In the genomic region with DNA sequence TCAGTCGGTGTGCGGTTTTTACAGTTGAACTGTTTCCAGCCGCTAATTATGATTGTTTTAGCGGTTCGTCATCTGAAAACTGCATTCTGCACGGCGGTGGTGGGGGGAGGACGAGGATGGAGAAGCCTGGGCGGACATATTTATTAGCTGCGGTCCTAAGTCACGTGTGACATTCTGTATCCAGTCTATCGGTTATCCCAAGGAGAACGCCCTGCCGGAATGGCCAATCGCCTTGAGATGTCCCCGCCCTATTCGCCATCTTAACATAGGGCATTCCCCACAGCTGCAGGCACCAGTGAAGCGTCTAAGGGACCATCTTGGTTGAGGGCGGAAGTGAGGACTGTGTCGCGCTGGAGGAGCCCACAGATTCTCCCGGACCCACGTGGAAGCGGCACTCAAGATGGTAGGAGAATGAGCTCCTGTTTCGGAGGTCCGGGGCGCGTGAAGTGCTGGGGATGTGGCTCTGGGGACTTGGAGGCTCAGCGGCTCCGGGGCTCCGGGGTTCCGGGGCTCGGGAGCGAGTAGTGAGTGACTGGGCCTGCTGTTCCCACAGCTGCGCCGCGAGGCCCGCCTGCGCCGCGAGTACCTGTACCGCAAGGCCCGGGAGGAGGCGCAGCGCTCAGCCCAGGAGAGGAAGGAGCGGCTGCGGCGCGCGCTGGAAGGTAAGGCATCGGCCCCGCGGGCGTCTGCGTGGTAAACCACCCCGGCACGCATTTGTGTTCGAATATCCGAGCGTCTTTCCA, we compare ENCODE assay signal across 1 cellular context.
TF ChIP-seq lines count a peak whose summit lies in the region.

A gene with protein sequence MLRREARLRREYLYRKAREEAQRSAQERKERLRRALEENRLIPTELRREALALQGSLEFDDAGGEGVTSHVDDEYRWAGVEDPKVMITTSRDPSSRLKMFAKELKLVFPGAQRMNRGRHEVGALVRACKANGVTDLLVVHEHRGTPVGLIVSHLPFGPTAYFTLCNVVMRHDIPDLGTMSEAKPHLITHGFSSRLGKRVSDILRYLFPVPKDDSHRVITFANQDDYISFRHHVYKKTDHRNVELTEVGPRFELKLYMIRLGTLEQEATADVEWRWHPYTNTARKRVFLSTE (plus strand): TSS at position 365 of the 743 bp plus-strand sequence. CDS start 36 bp downstream, at position 401.

TF ChIP-seq in HEK293, 187 proteins besides CTCF, POLR2A, EP300 and RAD21 (continued from another document and continues in another):
- no peak for TF ChIP-seq ZNF645 (tag by site-specific recombination; IDR thresholded peaks at IDR 0.05)
- TF ChIP-seq, protein P1, sequence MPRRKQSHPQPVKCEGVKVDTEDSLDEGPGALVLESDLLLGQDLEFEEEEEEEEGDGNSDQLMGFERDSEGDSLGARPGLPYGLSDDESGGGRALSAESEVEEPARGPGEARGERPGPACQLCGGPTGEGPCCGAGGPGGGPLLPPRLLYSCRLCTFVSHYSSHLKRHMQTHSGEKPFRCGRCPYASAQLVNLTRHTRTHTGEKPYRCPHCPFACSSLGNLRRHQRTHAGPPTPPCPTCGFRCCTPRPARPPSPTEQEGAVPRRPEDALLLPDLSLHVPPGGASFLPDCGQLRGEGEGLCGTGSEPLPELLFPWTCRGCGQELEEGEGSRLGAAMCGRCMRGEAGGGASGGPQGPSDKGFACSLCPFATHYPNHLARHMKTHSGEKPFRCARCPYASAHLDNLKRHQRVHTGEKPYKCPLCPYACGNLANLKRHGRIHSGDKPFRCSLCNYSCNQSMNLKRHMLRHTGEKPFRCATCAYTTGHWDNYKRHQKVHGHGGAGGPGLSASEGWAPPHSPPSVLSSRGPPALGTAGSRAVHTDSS (tag by site-specific recombination; IDR thresholded peaks at IDR 0.05) = 0 out of 2 replicates have a peak, but pooled peaks have one; percentile 8
- peak; percentile 99 for TF ChIP-seq ZBTB20 (tag by site-specific recombination; IDR thresholded peaks at IDR 0.05)
- TF ChIP-seq SALL2 (tag by site-specific recombination; IDR thresholded peaks at IDR 0.05; ENCODE audit: borderline replicate concordance) = no peak
- TF ChIP-seq, protein P2, sequence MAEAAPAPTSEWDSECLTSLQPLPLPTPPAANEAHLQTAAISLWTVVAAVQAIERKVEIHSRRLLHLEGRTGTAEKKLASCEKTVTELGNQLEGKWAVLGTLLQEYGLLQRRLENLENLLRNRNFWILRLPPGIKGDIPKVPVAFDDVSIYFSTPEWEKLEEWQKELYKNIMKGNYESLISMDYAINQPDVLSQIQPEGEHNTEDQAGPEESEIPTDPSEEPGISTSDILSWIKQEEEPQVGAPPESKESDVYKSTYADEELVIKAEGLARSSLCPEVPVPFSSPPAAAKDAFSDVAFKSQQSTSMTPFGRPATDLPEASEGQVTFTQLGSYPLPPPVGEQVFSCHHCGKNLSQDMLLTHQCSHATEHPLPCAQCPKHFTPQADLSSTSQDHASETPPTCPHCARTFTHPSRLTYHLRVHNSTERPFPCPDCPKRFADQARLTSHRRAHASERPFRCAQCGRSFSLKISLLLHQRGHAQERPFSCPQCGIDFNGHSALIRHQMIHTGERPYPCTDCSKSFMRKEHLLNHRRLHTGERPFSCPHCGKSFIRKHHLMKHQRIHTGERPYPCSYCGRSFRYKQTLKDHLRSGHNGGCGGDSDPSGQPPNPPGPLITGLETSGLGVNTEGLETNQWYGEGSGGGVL (tag by site-specific recombination; IDR thresholded peaks at IDR 0.05) = no peak
- no peak for TF ChIP-seq INSM2 (tag by site-specific recombination; IDR thresholded peaks at IDR 0.05)
- no peak for TF ChIP-seq ZNF626 (tag by site-specific recombination; IDR thresholded peaks at IDR 0.05)
- TF ChIP-seq, protein P3, sequence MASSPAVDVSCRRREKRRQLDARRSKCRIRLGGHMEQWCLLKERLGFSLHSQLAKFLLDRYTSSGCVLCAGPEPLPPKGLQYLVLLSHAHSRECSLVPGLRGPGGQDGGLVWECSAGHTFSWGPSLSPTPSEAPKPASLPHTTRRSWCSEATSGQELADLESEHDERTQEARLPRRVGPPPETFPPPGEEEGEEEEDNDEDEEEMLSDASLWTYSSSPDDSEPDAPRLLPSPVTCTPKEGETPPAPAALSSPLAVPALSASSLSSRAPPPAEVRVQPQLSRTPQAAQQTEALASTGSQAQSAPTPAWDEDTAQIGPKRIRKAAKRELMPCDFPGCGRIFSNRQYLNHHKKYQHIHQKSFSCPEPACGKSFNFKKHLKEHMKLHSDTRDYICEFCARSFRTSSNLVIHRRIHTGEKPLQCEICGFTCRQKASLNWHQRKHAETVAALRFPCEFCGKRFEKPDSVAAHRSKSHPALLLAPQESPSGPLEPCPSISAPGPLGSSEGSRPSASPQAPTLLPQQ (tag by site-specific recombination; IDR thresholded peaks at IDR 0.05) = peak; percentile 39; the same call in 1 of the 2 replicates
- TF ChIP-seq ZNF366 (tag by site-specific recombination; conservative IDR thresholded peaks at IDR 0.05) = no peak
- TF ChIP-seq ZNF292 (tag by site-specific recombination; IDR thresholded peaks at IDR 0.05; ENCODE audit: borderline replicate concordance, low read depth) = no peak
- TF ChIP-seq GLI2 (tag by site-specific recombination; IDR thresholded peaks at IDR 0.05; ENCODE audit: borderline replicate concordance, low read depth) = no peak
- peak; percentile 42 for TF ChIP-seq ZBTB8A (tag by site-specific recombination; IDR thresholded peaks at IDR 0.05)
- peak; percentile 96 for TF ChIP-seq ZNF394 (tag by site-specific recombination; IDR thresholded peaks at IDR 0.05; ENCODE audit: borderline replicate concordance)
- peak; percentile 63 for TF ChIP-seq SP2 (tag by site-specific recombination; IDR thresholded peaks at IDR 0.05)
- TF ChIP-seq ZSCAN30 (tag by site-specific recombination; IDR thresholded peaks at IDR 0.05) = peak; percentile 70
- TF ChIP-seq ZNF544 (tag by site-specific recombination; IDR thresholded peaks at IDR 0.05) = no peak
- TF ChIP-seq ZBTB17 (tag by site-specific recombination; IDR thresholded peaks at IDR 0.05) = peak; percentile 97
- TF ChIP-seq ZNF677 (tag by site-specific recombination; IDR thresholded peaks at IDR 0.05) = no peak
- no peak for TF ChIP-seq FEZF1 (tag by site-specific recombination; IDR thresholded peaks at IDR 0.05)
- TF ChIP-seq ZNF155 (tag by site-specific recombination; IDR thresholded peaks at IDR 0.05) = no peak
- no peak for TF ChIP-seq ZSCAN23 (tag by site-specific recombination; IDR thresholded peaks at IDR 0.05)
- no peak for TF ChIP-seq ZNF707 (tag by site-specific recombination; IDR thresholded peaks at IDR 0.05)
- TF ChIP-seq ZNF768 (tag by site-specific recombination; IDR thresholded peaks at IDR 0.05) = no peak
- TF ChIP-seq, protein P4, sequence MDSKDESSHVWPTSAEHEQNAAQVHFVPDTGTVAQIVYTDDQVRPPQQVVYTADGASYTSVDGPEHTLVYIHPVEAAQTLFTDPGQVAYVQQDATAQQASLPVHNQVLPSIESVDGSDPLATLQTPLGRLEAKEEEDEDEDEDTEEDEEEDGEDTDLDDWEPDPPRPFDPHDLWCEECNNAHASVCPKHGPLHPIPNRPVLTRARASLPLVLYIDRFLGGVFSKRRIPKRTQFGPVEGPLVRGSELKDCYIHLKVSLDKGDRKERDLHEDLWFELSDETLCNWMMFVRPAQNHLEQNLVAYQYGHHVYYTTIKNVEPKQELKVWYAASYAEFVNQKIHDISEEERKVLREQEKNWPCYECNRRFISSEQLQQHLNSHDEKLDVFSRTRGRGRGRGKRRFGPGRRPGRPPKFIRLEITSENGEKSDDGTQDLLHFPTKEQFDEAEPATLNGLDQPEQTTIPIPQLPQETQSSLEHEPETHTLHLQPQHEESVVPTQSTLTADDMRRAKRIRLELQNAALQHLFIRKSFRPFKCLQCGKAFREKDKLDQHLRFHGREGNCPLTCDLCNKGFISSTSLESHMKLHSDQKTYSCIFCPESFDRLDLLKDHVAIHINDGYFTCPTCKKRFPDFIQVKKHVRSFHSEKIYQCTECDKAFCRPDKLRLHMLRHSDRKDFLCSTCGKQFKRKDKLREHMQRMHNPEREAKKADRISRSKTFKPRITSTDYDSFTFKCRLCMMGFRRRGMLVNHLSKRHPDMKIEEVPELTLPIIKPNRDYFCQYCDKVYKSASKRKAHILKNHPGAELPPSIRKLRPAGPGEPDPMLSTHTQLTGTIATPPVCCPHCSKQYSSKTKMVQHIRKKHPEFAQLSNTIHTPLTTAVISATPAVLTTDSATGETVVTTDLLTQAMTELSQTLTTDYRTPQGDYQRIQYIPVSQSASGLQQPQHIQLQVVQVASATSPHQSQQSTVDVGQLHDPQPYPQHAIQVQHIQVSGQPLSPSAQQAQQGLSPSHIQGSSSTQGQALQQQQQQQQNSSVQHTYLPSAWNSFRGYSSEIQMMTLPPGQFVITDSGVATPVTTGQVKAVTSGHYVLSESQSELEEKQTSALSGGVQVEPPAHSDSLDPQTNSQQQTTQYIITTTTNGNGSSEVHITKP (tag by site-specific recombination; IDR thresholded peaks at IDR 0.05) = 0 out of 2 replicates have a peak, but pooled peaks have one; percentile 26
- TF ChIP-seq, protein P5, sequence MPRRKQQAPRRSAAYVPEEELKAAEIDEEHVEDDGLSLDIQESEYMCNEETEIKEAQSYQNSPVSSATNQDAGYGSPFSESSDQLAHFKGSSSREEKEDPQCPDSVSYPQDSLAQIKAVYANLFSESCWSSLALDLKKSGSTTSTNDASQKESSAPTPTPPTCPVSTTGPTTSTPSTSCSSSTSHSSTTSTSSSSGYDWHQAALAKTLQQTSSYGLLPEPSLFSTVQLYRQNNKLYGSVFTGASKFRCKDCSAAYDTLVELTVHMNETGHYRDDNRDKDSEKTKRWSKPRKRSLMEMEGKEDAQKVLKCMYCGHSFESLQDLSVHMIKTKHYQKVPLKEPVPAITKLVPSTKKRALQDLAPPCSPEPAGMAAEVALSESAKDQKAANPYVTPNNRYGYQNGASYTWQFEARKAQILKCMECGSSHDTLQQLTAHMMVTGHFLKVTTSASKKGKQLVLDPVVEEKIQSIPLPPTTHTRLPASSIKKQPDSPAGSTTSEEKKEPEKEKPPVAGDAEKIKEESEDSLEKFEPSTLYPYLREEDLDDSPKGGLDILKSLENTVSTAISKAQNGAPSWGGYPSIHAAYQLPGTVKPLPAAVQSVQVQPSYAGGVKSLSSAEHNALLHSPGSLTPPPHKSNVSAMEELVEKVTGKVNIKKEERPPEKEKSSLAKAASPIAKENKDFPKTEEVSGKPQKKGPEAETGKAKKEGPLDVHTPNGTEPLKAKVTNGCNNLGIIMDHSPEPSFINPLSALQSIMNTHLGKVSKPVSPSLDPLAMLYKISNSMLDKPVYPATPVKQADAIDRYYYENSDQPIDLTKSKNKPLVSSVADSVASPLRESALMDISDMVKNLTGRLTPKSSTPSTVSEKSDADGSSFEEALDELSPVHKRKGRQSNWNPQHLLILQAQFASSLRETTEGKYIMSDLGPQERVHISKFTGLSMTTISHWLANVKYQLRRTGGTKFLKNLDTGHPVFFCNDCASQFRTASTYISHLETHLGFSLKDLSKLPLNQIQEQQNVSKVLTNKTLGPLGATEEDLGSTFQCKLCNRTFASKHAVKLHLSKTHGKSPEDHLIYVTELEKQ (tag by site-specific recombination; IDR thresholded peaks at IDR 0.05; ENCODE audit: borderline replicate concordance) = no peak
- TF ChIP-seq ZNF266 (tag by site-specific recombination; IDR thresholded peaks at IDR 0.05; ENCODE audit: low read depth) = no peak
- no peak for TF ChIP-seq BCL11A (tag by site-specific recombination; IDR thresholded peaks at IDR 0.05; ENCODE audit: low read depth)
- TF ChIP-seq, protein P6, sequence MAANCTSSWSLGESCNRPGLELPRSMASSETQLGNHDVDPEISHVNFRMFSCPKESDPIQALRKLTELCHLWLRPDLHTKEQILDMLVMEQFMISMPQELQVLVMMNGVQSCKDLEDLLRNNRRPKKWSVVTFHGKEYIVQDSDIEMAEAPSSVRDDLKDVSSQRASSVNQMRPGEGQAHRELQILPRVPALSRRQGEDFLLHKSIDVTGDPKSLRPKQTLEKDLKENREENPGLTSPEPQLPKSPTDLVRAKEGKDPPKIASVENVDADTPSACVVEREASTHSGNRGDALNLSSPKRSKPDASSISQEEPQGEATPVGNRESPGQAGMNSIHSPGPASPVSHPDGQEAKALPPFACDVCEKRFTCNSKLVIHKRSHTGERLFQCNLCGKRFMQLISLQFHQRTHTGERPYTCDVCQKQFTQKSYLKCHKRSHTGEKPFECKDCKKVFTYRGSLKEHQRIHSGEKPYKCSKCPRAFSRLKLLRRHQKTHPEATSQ (tag by site-specific recombination; IDR thresholded peaks at IDR 0.05) = no peak; the same call in 1 of the 2 replicates
- TF ChIP-seq ZEB2 (tag by site-specific recombination; IDR thresholded peaks at IDR 0.05) = 0 out of 2 replicates have a peak, but pooled peaks have one; percentile 33
- TF ChIP-seq ZNF311 (tag by site-specific recombination; IDR thresholded peaks at IDR 0.05; ENCODE audit: borderline replicate concordance) = no peak
- no peak for TF ChIP-seq ZNF174 (tag by site-specific recombination; IDR thresholded peaks at IDR 0.05)
- no peak for TF ChIP-seq TRIM28 (IDR thresholded peaks at IDR 0.05; ENCODE audit: borderline replicate concordance, low read length)
- no peak for TF ChIP-seq ZNF169 (tag by site-specific recombination; IDR thresholded peaks at IDR 0.05)
- TF ChIP-seq ZNF776 (tag by site-specific recombination; IDR thresholded peaks at IDR 0.05; ENCODE audit: borderline replicate concordance) = no peak
- TF ChIP-seq ZNF529 (tag by site-specific recombination; IDR thresholded peaks at IDR 0.05; ENCODE audit: insufficient replicate concordance) = no peak
- no peak for TF ChIP-seq ZNF747 (tag by site-specific recombination; IDR thresholded peaks at IDR 0.05)
- peak; percentile 14; the same call in 1 of the 2 replicates for TF ChIP-seq ZNF561 (tag by site-specific recombination; IDR thresholded peaks at IDR 0.05; ENCODE audit: borderline replicate concordance)
- TF ChIP-seq ZNF426 (tag by site-specific recombination; IDR thresholded peaks at IDR 0.05) = no peak
- TF ChIP-seq ZNF2 (tag by site-specific recombination; IDR thresholded peaks at IDR 0.05) = peak; percentile 46; the same call in 1 of the 2 replicates
- no peak for TF ChIP-seq ZFP69B (tag by site-specific recombination; IDR thresholded peaks at IDR 0.05)
- TF ChIP-seq ZNF302 (tag by site-specific recombination; IDR thresholded peaks at IDR 0.05; ENCODE audit: low read depth) = no peak
